In the genomic region with DNA sequence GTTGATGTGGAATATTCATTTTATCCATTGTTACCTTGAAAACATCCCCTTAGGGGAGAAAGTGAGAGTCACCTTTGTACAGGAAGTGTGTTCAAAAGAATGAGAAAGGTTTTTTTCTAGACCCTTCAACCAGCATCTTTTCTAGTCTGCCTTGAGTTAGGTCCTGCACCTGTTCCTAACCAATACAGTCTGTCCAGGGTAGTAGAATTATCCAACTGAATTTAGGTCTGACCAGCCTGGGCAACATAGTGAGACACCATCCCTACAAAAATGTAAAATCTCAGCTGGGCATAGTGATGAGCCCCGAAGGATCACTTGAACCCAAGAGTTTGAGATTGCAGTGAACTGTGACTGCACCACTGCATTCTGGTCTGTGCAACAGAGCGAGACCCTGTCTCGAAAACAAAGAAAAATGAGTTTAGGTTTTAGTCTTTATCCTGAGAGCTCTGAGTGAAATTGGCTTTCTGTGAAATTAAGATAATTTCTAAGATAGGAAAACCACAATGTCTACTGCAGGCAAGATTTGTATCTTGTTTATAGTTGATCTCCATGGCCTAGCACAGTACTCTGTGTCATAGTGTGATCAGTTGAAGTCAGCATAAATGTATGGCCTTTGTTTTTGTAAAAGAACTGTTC, we compare ENCODE assay signal across 10 cellular contexts. TPM values are rescaled to one million over a fixed set of nuclear protein-coding genes. Genes with fewer than 3 reads are reported as not detected.
DNase-seq lines count a peak whose midpoint lies in the region; ATAC-seq, FAIRE-seq and TF ChIP-seq lines count a peak whose summit lies in the region.
"Had no signal": no experiment of that assay in that cellular context is flagged by ENCODE, and none has a peak within 500 bp of the region (broad histone marks: within the 10 kb centered on the region; RNA-seq: fewer than 3 reads in every experiment).

No MANE protein-coding gene starts in this region.

- H3K27me3 Mint-ChIP-seq in T-helper 17 cell, result no peaks in the 10 kb centered on the region

- no peak overlapping the region for H2AFZ ChIP-seq in HepG2 (ENCODE audit: low read length)

- DNase-seq in HepG2 (ENCODE audit: low spot score) (no peak), right lobe of liver (no peak), T-helper 17 cell (no peak), Kasumi-1 (lab: John Stamatoyannopoulos, UW) (no peak), NCI-H510A treated with DMSO at 0.1 percent for 48 hours (lab: John Stamatoyannopoulos, UW) (no peak), GM10248 (ENCODE audit: extremely low spot score) (no peak), kidney glomerular epithelial cell (lab: John Stamatoyannopoulos, UW) (no peak)
- DNase-seq: activated CD8-positive, alpha-beta memory T cell treated with anti-CD3 and anti-CD28 coated beads, Interleukin-2, amount 50 U/mL, for 4 hours; esophagus squamous epithelium had no signal

- H3K4me1 Mint-ChIP-seq in T-helper 17 cell, result peaks cover 55% of the 10 kb centered on the region

- H3K27ac Mint-ChIP-seq in T-helper 17 cell, result peak overlapping the region; percentile 93

- H3K36me3 ChIP-seq in HepG2 (replicated peaks in 1 of 2; ENCODE audit: control insufficient read depth in 1 of 2, insufficient read depth in 2 of 2, low read length in 2 of 2) (peaks cover 4 to 10% of the 10 kb centered on the region in 2 experiments; a peak in 3 of 5 replicates), right lobe of liver (no peaks in the 10 kb centered on the region)

- H3K9ac ChIP-seq in HepG2 (ENCODE audit: insufficient read depth, low read depth, low read length), result no peak overlapping the region

- peak; percentile 31 for ATAC-seq in HepG2
- no peak for ATAC-seq in right lobe of liver
- peak; percentile 73 for ATAC-seq in HG02938 (IDR thresholded peaks at IDR 0.05; ENCODE audit: unreplicated experiment)
- ATAC-seq in T-helper 17 cell, result peak; percentile 95

- no peak for TF ChIP-seq RAD21 in HepG2 (CRISPR knock-in tag; IDR thresholded peaks at IDR 0.05)

- POLR2A ChIA-PET in HepG2 (lab: Yijun Ruan, JAX) (interaction anchor here (1.1 kb wide), 1 partner anchor 18 kb away, joined by 3 read pairs; no protein-coding TSS in a partner anchor), GM10248 (lab: Yijun Ruan, JAX) (no interaction called here)

- TF ChIP-seq CTCF in HepG2 (CRISPR knock-in tag; IDR thresholded peaks at IDR 0.05) (no peak), right lobe of liver (IDR thresholded peaks at IDR 0.05) (no peak), GM10248 (IDR thresholded peaks at IDR 0.05; ENCODE audit: control extremely low read depth, extremely low read depth, low read depth, missing control alignments) (no peak)

- H3K27me3 ChIP-seq in HepG2 (ENCODE audit: control insufficient read depth in 1 of 2, insufficient read depth in 2 of 2, low read length in 2 of 2) (no peaks in the 10 kb centered on the region), right lobe of liver (no peaks in the 10 kb centered on the region)
- H3K27me3 ChIP-seq: esophagus squamous epithelium had no signal

- peaks cover 12% of the 10 kb centered on the region for H4K20me1 ChIP-seq in HepG2 (ENCODE audit: insufficient read depth, low read length)

- no peak overlapping the region for H3K27ac ChIP-seq in HepG2 (ENCODE audit: extremely low read length, insufficient read depth, low read length)
- H3K27ac ChIP-seq in right lobe of liver, result no peak overlapping the region
- H3K27ac ChIP-seq: esophagus squamous epithelium had no signal

- H3K36me3 Mint-ChIP-seq in T-helper 17 cell (ENCODE audit: low read depth), result no peaks in the 10 kb centered on the region

- no peak overlapping the region for H3K4me2 ChIP-seq in HepG2 (ENCODE audit: low read depth, low read length)

- 97% methylated on average over 3 of the region's 3 CpGs for whole genome bisulfite sequencing in HepG2 (ENCODE audit: low lambda C conversion rate)
- 100% methylated on average over 1 of the region's 3 CpGs for WGBS in right lobe of liver (ENCODE audit: insufficient coverage, low coverage, low lambda C conversion rate, missing lambda C conversion rate)

- TF ChIP-seq POLR2A in HepG2 (IDR thresholded peaks at IDR 0.05; ENCODE audit: insufficient read depth in 1 of 2, low read depth in 2 of 2, low read length in 2 of 2), result no peak
- no peak for TF ChIP-seq POLR2A in right lobe of liver (IDR thresholded peaks at IDR 0.05)

- H3K79me2 ChIP-seq in HepG2 (ENCODE audit: insufficient read depth, low read length), result peaks cover 70% of the 10 kb centered on the region

- H3K4me3 ChIP-seq in HepG2 (replicated peaks in 1 of 3; ENCODE audit: insufficient read depth in 1 of 3, low read depth in 2 of 3, low read length in 3 of 3) (no peak overlapping the region), right lobe of liver (no peak overlapping the region)
- H3K4me3 ChIP-seq: esophagus squamous epithelium had no signal

- no TSS peak for BruUV-seq in HepG2 (replicated peaks; lab: Mats Ljungman, UMichigan)

- FAIRE-seq in HepG2 (lab: Jason Lieb, UNC), result no peak

- no peak for TF ChIP-seq EP300 in HepG2 (IDR thresholded peaks at IDR 0.05; ENCODE audit: low read depth in 2 of 2, low read length in 2 of 2)
- TF ChIP-seq EP300 in HepG2 (CRISPR knock-in tag; IDR thresholded peaks at IDR 0.05; ENCODE audit: borderline replicate concordance), result no peak

- H3K4me1 ChIP-seq in HepG2 (ENCODE audit: insufficient read depth, low read length) (peaks cover 10% of the 10 kb centered on the region), right lobe of liver (no peaks in the 10 kb centered on the region)

- in situ Hi-C loops in HepG2 (cut with HindIII; ENCODE audit: extremely low pct_ligation_motif_present, low pct_unique_long_range_greater_than_20kb), result no loop called here

- H3K9me3 ChIP-seq in HepG2 (ENCODE audit: low read length) (no peaks in the 10 kb centered on the region), right lobe of liver (no peaks in the 10 kb centered on the region), T-helper 17 cell (ENCODE audit: control insufficient read depth, low read length, poor library complexity, severe bottlenecking) (no peaks in the 10 kb centered on the region)
- H3K9me3 ChIP-seq: esophagus squamous epithelium had no signal

- intact Hi-C loops in HepG2 (cut with micrococcal nuclease; ENCODE audit: unreplicated experiment), result no loop called here
- intact Hi-C loops in right lobe of liver (cut with DNase I), result no loop called here

- peak overlapping the region; percentile 66 for H3K4me3 Mint-ChIP-seq in T-helper 17 cell

- CTCF ChIA-PET in HepG2 (lab: Yijun Ruan, JAX; ENCODE audit: low intra/inter-chr PET ratio, low total read pairs), result no interaction called here
- CTCF ChIA-PET in GM10248 (lab: Yijun Ruan, JAX), result interaction anchor here (1.0 kb wide), 1 partner anchor 96 kb away, joined by 3 read pairs; no protein-coding TSS in a partner anchor

TF ChIP-seq in HepG2, 621 proteins besides CTCF, POLR2A, EP300 and RAD21 (continues in another document):
- no peak for TF ChIP-seq CBFB (CRISPR knock-in tag; IDR thresholded peaks at IDR 0.05)
- TF ChIP-seq ZNF883 (CRISPR knock-in tag; IDR thresholded peaks at IDR 0.05; ENCODE audit: not compliant biosample characterization), result no peak
- TF ChIP-seq ARNT2 (CRISPR knock-in tag; IDR thresholded peaks at IDR 0.05; ENCODE audit: low read depth), result 0 out of 2 replicates have a peak, but pooled peaks have one; percentile 38
- TF ChIP-seq ZNF383 (CRISPR knock-in tag; IDR thresholded peaks at IDR 0.05; ENCODE audit: borderline replicate concordance), result peak; percentile 81; the same call in 1 of the 2 replicates
- no peak for TF ChIP-seq PHF20 (CRISPR knock-in tag; IDR thresholded peaks at IDR 0.05)
- TF ChIP-seq SAFB2 (CRISPR knock-in tag; IDR thresholded peaks at IDR 0.05; ENCODE audit: borderline replicate concordance, low read depth), result no peak
- 0 out of 2 replicates have a peak, but pooled peaks have one; percentile 50 for TF ChIP-seq ARNTL (CRISPR knock-in tag; IDR thresholded peaks at IDR 0.05)

RNA-seq across cellular contexts. Expression of a gene that starts 25.2 kb away (rescaled TPM):
- 144 and 251 TPM in 2 replicates for total RNA-seq in HepG2 (2016; rRNA removed; fragmentation: Illumina TruSeq; extraction: Trizol)
- total RNA-seq in HepG2 (2016; cell fraction: cytosol; rRNA removed; fragmentation: Illumina TruSeq; extraction: Trizol; ENCODE audit: low read depth), result 107 and 120 TPM in 2 replicates
- 143 and 234 TPM in 2 replicates for total RNA-seq in HepG2 (2016; cell fraction: insoluble cytoplasmic fraction; rRNA removed; fragmentation: Illumina TruSeq; extraction: Trizol)
- total RNA-seq in HepG2 (2016; cell fraction: membrane; rRNA removed; fragmentation: Illumina TruSeq; extraction: Trizol), result 251 and 354 TPM in 2 replicates
- total RNA-seq in HepG2 (2016; cell fraction: nucleus; rRNA removed; fragmentation: Illumina TruSeq; extraction: Trizol), result 126 and 127 TPM in 2 replicates
- 33.2 and 33.7 TPM in 2 replicates for polyA plus RNA-seq in HepG2 (2011; rRNA removed)
- 9.5 and 23.4 TPM in 2 replicates for polyA plus RNA-seq in HepG2 (2011; cell fraction: cytosol; rRNA removed)
- 16.4 and 21.5 TPM in 2 replicates for polyA plus RNA-seq in HepG2 (2011; cell fraction: nucleus; rRNA removed)
- polyA plus RNA-seq in HepG2 (2012), result 66.9 and 68.2 TPM in 2 replicates
- polyA plus RNA-seq in HepG2 (2016; cell fraction: cytosol; fragmentation: Illumina TruSeq; extraction: Trizol; ENCODE audit: low read depth), result 7.1 and 8.7 TPM in 2 replicates
- polyA plus RNA-seq in HepG2 (2016; cell fraction: insoluble cytoplasmic fraction; fragmentation: Illumina TruSeq; extraction: Trizol; ENCODE audit: low read depth), result 97.2 and 109 TPM in 2 replicates
- 24.4 and 27.7 TPM in 2 replicates for polyA plus RNA-seq in HepG2 (2016; cell fraction: membrane; fragmentation: Illumina TruSeq; extraction: Trizol; ENCODE audit: low read depth)
- 58.3 and 60.5 TPM in 2 replicates for polyA plus RNA-seq in HepG2 (2016; cell fraction: nucleus; fragmentation: Illumina TruSeq; extraction: Trizol; ENCODE audit: insufficient read depth, low read depth)
- 32.3 and 33.4 TPM in 2 replicates for polyA minus RNA-seq in HepG2 (2011; rRNA and poly(A)+ RNA removed; ENCODE audit: low replicate concordance)
- polyA minus RNA-seq in HepG2 (2011; cell fraction: cytosol; rRNA and poly(A)+ RNA removed), result 126 and 147 TPM in 2 replicates
- 187 and 220 TPM in 2 replicates for polyA minus RNA-seq in HepG2 (2011; cell fraction: nucleus; rRNA and poly(A)+ RNA removed)
- total RNA-seq in right lobe of liver, result 10 to 100 TPM; 32.0 to 60.5 (median 50.1) TPM
- 10 to 100 TPM; 65.1 to 77.7 TPM for total RNA-seq in T-helper 17 cell

Comparison
In these comparisons a context has a peak if more than half of its experiments do, and no peak if none do; other contexts are left out.
1. ATAC-seq: peak in HepG2 (single experiment), HG02938 (single experiment) and T-helper 17 cell (single experiment); none in right lobe of liver (0 of 4).